8 cellular contexts compared by ENCODE assay signal in the genomic region with DNA sequence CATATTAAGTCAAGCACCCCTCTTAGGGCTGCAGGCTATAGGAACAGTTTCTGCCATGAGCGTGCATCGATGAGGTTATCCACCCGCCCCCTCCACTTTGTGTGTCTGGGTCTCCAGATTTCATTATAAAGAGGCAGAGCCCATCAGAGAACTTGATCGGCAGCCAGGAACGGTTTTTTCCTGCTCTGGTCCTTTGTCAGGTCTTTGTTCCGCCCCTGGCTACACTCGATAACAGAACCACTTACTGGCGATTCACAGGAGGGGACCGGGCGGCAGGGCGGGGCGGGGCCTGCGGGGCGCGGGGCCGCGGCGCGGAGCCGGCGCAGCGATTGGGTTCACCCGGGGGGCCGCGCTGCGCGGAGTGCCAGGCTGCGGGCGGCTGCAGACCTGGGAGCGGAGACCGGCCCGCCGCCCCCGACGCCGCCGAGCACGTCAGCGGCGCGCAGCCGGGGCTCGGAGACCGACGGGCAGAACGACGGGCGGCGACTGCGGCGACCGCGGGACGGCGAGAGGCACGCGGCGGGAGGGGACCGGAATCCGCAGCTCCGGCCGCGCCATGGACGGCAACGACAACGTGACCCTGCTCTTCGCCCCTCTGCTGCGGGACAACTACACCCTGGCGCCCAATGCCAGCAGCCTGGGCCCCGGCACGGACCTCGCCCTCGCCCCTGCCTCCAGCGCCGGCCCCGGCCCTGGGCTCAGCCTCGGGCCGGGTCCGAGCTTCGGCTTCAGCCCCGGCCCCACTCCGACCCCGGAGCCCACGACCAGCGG. TPM values are rescaled to one million over a fixed set of nuclear protein-coding genes. Genes with fewer than 3 reads are reported as not detected.
DNase-seq lines count a peak whose midpoint lies in the region; ATAC-seq, FAIRE-seq and TF ChIP-seq lines count a peak whose summit lies in the region.

A gene with protein sequence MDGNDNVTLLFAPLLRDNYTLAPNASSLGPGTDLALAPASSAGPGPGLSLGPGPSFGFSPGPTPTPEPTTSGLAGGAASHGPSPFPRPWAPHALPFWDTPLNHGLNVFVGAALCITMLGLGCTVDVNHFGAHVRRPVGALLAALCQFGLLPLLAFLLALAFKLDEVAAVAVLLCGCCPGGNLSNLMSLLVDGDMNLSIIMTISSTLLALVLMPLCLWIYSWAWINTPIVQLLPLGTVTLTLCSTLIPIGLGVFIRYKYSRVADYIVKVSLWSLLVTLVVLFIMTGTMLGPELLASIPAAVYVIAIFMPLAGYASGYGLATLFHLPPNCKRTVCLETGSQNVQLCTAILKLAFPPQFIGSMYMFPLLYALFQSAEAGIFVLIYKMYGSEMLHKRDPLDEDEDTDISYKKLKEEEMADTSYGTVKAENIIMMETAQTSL (plus strand): TSS at position 338 of the 771 bp plus-strand sequence. CDS start 219 bp downstream, at position 557.

- H3K79me2 ChIP-seq in GM12878 (ENCODE audit: control insufficient read depth, insufficient read depth, low read length): no peaks in the 10 kb centered on the region

- H3K4me1 ChIP-seq in GM12878 (ENCODE audit: control insufficient read depth, insufficient read depth, low read length): no peaks in the 10 kb centered on the region

- H4K20me1 ChIP-seq in GM12878 (ENCODE audit: control insufficient read depth, insufficient read depth): no peaks in the 10 kb centered on the region

- peak within 1 kb of the TSS; percentile 34; the same call in 1 of the 2 replicates for H2AFZ ChIP-seq in GM12878 (ENCODE audit: control insufficient read depth, low read depth, low read length)

- in situ Hi-C loops in GM12878 (cut with MboI): no loop called here

- peaks cover 67% of the 10 kb centered on the region for H3K27me3 Mint-ChIP-seq in activated CD4-positive, alpha-beta T cell treated with anti-CD3 and anti-CD28 coated beads, Interleukin-2, amount 10 ng/mL, durations not matched to agents 24 days and 14 days
- H3K27me3 Mint-ChIP-seq in naive thymus-derived CD8-positive, alpha-beta T cell: peaks cover 44 to 70% (median 60%) of the 10 kb centered on the region in 5 donors

- H3K27ac ChIP-seq in GM12878 (ENCODE audit: control insufficient read depth, insufficient read depth): no peak within 1 kb of the TSS

- peak within 1 kb of the TSS; percentile 60 for H3K27ac Mint-ChIP-seq in activated CD4-positive, alpha-beta T cell treated with anti-CD3 and anti-CD28 coated beads, Interleukin-2, amount 10 ng/mL, durations not matched to agents 24 days and 14 days
- H3K27ac Mint-ChIP-seq in naive thymus-derived CD8-positive, alpha-beta T cell: peak within 1 kb of the TSS in 3 of 10 donors; percentile 7 to 83 (median 60)

- H3K9ac ChIP-seq in GM12878 (ENCODE audit: control insufficient read depth, insufficient read depth, low read length): no peak within 1 kb of the TSS

- H3K4me1 Mint-ChIP-seq in activated CD4-positive, alpha-beta T cell treated with anti-CD3 and anti-CD28 coated beads, Interleukin-2, amount 10 ng/mL, durations not matched to agents 24 days and 14 days: peaks cover 11% of the 10 kb centered on the region
- H3K4me1 Mint-ChIP-seq in naive thymus-derived CD8-positive, alpha-beta T cell: peaks cover 10 to 20% (median 17%) of the 10 kb centered on the region in 4 donors

- peak within 1 kb of the TSS; percentile 3; the same call in 1 of the 2 replicates for H3K4me2 ChIP-seq in GM12878 (ENCODE audit: control insufficient read depth, insufficient read depth)

- CTCF ChIA-PET in GM12878 (lab: Yijun Ruan, JAX): no interaction called here

- intact Hi-C loops in activated CD4-positive, alpha-beta T cell treated with anti-CD3 and anti-CD28 coated beads, Interleukin-2, amount 10 ng/mL, durations not matched to agents 24 days and 14 days (cut with micrococcal nuclease): no loop called here
- intact Hi-C loops in GM12878 (cut with micrococcal nuclease; ENCODE audit: unreplicated experiment): no loop called here

- H3K9me3 ChIP-seq in GM12878 (replicated peaks; ENCODE audit: control insufficient read depth, insufficient read depth, low read length): peaks cover 3% of the 10 kb centered on the region; the same call in 2 of the 3 replicates

- BruUV-seq in GM12878 (replicated peaks; lab: Mats Ljungman, UMichigan): no TSS peak

- TF ChIP-seq CTCF in GM12878 (IDR thresholded peaks at IDR 0.05 in 2 of 3, conservative IDR thresholded peaks at IDR 0.05 in 1 of 3; ENCODE audit: control insufficient read depth in 2 of 3, extremely low read depth in 1 of 3, insufficient read depth in 1 of 3, low read depth in 3 of 3, low read length in 3 of 3): no peak

- no peaks in the 10 kb centered on the region for H3K36me3 ChIP-seq in GM12878 (ENCODE audit: control insufficient read depth in 2 of 2, insufficient read depth in 2 of 2, low read length in 1 of 2)

- no peak for TF ChIP-seq EP300 in GM12878 (IDR thresholded peaks at IDR 0.05; ENCODE audit: borderline replicate concordance in 1 of 2, control insufficient read depth in 1 of 2, low read depth in 2 of 2, low read length in 2 of 2)

- no peaks in the 10 kb centered on the region for H3K36me3 Mint-ChIP-seq in activated CD4-positive, alpha-beta T cell treated with anti-CD3 and anti-CD28 coated beads, Interleukin-2, amount 10 ng/mL, durations not matched to agents 24 days and 14 days (ENCODE audit: low read depth)
- H3K36me3 Mint-ChIP-seq in naive thymus-derived CD8-positive, alpha-beta T cell: peaks cover 0 to 4% (median under 1%) of the 10 kb centered on the region in 3 donors

- RAD21 ChIA-PET in GM12878 (lab: Charles Lee; ENCODE audit: unreplicated experiment): no interaction called here

- no peaks in the 10 kb centered on the region for H3K9me3 Mint-ChIP-seq in activated CD4-positive, alpha-beta T cell treated with anti-CD3 and anti-CD28 coated beads, Interleukin-2, amount 10 ng/mL, durations not matched to agents 24 days and 14 days
- H3K9me3 Mint-ChIP-seq in naive thymus-derived CD8-positive, alpha-beta T cell: no peaks in the 10 kb centered on the region

- 21% methylated on average over 48 of the region's 85 CpGs for WGBS in GM12878 (ENCODE audit: insufficient coverage, insufficient replicate concordance, low lambda C conversion rate, missing lambda C conversion rate)

- no peak for TF ChIP-seq RAD21 in GM12878 (IDR thresholded peaks at IDR 0.05; ENCODE audit: insufficient read depth, low read depth, low read length)

- peak; percentile 64 for DNase-seq in activated CD4-positive, alpha-beta T cell treated with anti-CD3 and anti-CD28 coated beads, Interleukin-2, amount 10 ng/mL, durations not matched to agents 24 days and 14 days
- DNase-seq in activated CD4-positive, alpha-beta T cell treated with anti-CD3 and anti-CD28 coated beads for 48 hours: no peak
- DNase-seq in NCI-H510A treated with DMSO at 0.1 percent for 48 hours (lab: John Stamatoyannopoulos, UW): peak; percentile 29
- no peak for DNase-seq in GM12878 (ENCODE audit: low read depth, low spot score)
- peak in 1 of 10 donors; percentile 7 for DNase-seq in naive thymus-derived CD8-positive, alpha-beta T cell
- DNase-seq in effector CD8-positive, alpha-beta T cell (lab: John Stamatoyannopoulos, UW): no peak
- DNase-seq in NCI-H446 treated with DMSO at 0.1 percent for 48 hours (lab: John Stamatoyannopoulos, UW): no peak
- no peak for DNase-seq in DMS114 treated with DMSO at 0.1 percent for 48 hours (lab: John Stamatoyannopoulos, UW; ENCODE audit: unreplicated experiment)

- no peak for FAIRE-seq in GM12878 (lab: Jason Lieb, UNC)

- TF ChIP-seq POLR2A in GM12878 (IDR thresholded peaks at IDR 0.05; ENCODE audit: low read depth, low read length): no peak

- peaks cover 8 to 28% of the 10 kb centered on the region in 2 experiments for H3K27me3 ChIP-seq in GM12878 (replicated peaks in 1 of 2; ENCODE audit: control insufficient read depth in 2 of 2, insufficient read depth in 2 of 2, low read length in 1 of 2)

- peak within 1 kb of the TSS; percentile 73 for H3K4me3 Mint-ChIP-seq in activated CD4-positive, alpha-beta T cell treated with anti-CD3 and anti-CD28 coated beads, Interleukin-2, amount 10 ng/mL, durations not matched to agents 24 days and 14 days
- H3K4me3 Mint-ChIP-seq in naive thymus-derived CD8-positive, alpha-beta T cell: peak within 1 kb of the TSS; percentile 61 to 83 (median 78)

- ATAC-seq in GM12878: no peak
- peak; percentile 59 for ATAC-seq in naive thymus-derived CD8-positive, alpha-beta T cell

- POLR2A ChIA-PET in GM12878 (lab: Charles Lee): no interaction called here
- POLR2A ChIA-PET in naive thymus-derived CD8-positive, alpha-beta T cell (lab: Charles Lee): no interaction called here

- H3K4me3 ChIP-seq in GM12878: no peak within 1 kb of the TSS

- SMC1A ChIA-PET in GM12878 (lab: Charles Lee; ENCODE audit: uncharacterized antibody, unreplicated experiment): interaction anchor here (1.2 kb wide), 1 partner anchor 442 kb away, joined by 3 read pairs; no protein-coding TSS in a partner anchor

TF ChIP-seq in GM12878, 131 proteins besides CTCF, POLR2A, EP300 and RAD21 (continues in another document):
- no peak for TF ChIP-seq ETV6 (conservative IDR thresholded peaks at IDR 0.05 in 1 of 2, IDR thresholded peaks at IDR 0.05 in 1 of 2; ENCODE audit: borderline replicate concordance in 1 of 2, low read depth in 1 of 2)
- no peak for TF ChIP-seq IKZF2 (IDR thresholded peaks at IDR 0.05)
- TF ChIP-seq MXI1 (IDR thresholded peaks at IDR 0.05; ENCODE audit: low read depth, low read length): no peak
- no peak for TF ChIP-seq CEBPB (IDR thresholded peaks at IDR 0.05; ENCODE audit: borderline replicate concordance in 1 of 2, low read depth in 2 of 2, low read length in 2 of 2)

RNA-seq across cellular contexts. Expression of the gene that starts here (rescaled TPM):
- not detected in 2 replicates for total RNA-seq in activated CD4-positive, alpha-beta T cell treated with anti-CD3 and anti-CD28 coated beads, Interleukin-2, amount 10 ng/mL, durations not matched to agents 24 days and 14 days
- 0.37 and 0.42 TPM in 2 replicates for total RNA-seq in GM12878 (2013; cell fraction: nucleolus; rRNA removed)
- total RNA-seq in GM12878 (2014; rRNA removed) (not detected in 2 replicates), GM12878 (2014; rRNA removed; fragmentation: Illumina TruSeq; extraction: Trizol) (not detected in 2 replicates), GM12878 (2021) (not detected in 2 replicates)
- polyA plus RNA-seq in GM12878 (2011; ENCODE audit: low read depth): not detected
- polyA plus RNA-seq in GM12878 (2011; rRNA removed) (0.12 TPM in 2 replicates), GM12878 (2014; fragmentation: Illumina TruSeq; extraction: Trizol) (not detected in 2 replicates), GM12878 (2014; fragmentation: Nextera tagmentation; extraction: Ambion mirVana) (not detected), GM12878 (2014; rRNA removed) (not detected in 2 replicates), GM12878 (2016; fragmentation: Nextera tagmentation; extraction: Ambion mirVana) (not detected)
- polyA plus RNA-seq in GM12878 (2011; cell fraction: cytosol; rRNA removed): not detected in 2 replicates
- 0.19 and 0.45 TPM in 2 replicates for polyA plus RNA-seq in GM12878 (2011; cell fraction: nucleus; rRNA removed)
- not detected in 2 replicates for polyA plus RNA-seq in GM12878 (2012)
- 0.26 TPM in 1 of 2 replicates, not detected in the other for polyA minus RNA-seq in GM12878 (2011; rRNA and poly(A)+ RNA removed)
- not detected in 2 replicates for polyA minus RNA-seq in GM12878 (2011; cell fraction: cytosol; rRNA and poly(A)+ RNA removed)
- polyA minus RNA-seq in GM12878 (2011; cell fraction: nucleus; rRNA and poly(A)+ RNA removed): 0.29 TPM in 1 of 2 replicates, not detected in the other
- total RNA-seq in naive thymus-derived CD8-positive, alpha-beta T cell: not detected
- not detected for polyA plus RNA-seq in naive thymus-derived CD8-positive, alpha-beta T cell

Comparison
In these comparisons a context has a peak if more than half of its experiments do, and no peak if none do; other contexts are left out.
1. Peak in DNase-seq in activated CD4-positive, alpha-beta T cell treated with anti-CD3 and anti-CD28 coated beads, Interleukin-2, amount 10 ng/mL, durations not matched to agents 24 days and 14 days; RNA of the gene not detected or under 1 TPM.
2. Peak in ATAC-seq in naive thymus-derived CD8-positive, alpha-beta T cell; RNA of the gene not detected or under 1 TPM.